Comparison of ENCODE assay signal across 1 cellular context in genomic region chr4:186227744-186228513, GRCh38.
TF ChIP-seq lines count a peak whose summit lies in the region.

No MANE protein-coding gene starts in this region.

TF ChIP-seq in SK-N-SH, 30 proteins besides CTCF, POLR2A, EP300 and RAD21 (continued from another document):
- TF ChIP-seq REST (IDR thresholded peaks at IDR 0.05; ENCODE audit: low read depth, low read length): no peak
- TF ChIP-seq MAX (IDR thresholded peaks at IDR 0.05; ENCODE audit: low read depth): no peak
- no peak for TF ChIP-seq NFIC (IDR thresholded peaks at IDR 0.05; ENCODE audit: borderline replicate concordance)
